In the genomic region with DNA sequence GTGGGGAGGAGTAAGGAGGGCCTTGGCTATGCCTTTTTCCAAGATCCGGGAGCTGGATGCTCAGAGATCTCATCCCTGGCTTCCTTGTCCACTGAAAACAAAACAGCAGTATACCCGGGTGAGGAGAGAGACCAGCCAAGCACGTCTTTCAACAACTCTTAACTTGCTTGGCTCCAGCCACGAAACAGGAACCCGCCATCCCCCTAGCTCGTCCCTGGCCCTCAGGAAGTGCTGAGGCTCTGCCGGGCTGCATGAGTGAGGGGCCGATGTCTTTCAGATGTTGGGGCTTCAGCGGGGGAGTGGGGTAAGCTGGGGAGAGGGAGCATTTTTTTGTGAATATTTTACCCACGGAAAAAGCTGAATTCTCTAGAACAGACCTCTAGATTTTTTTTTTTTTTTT, we compare ENCODE assay signal across 11 cellular contexts.
A peak's percentile ranks its signal among the peaks of the same experiment; 100 is the strongest.
DNase-seq lines count a peak whose midpoint lies in the region; TF ChIP-seq lines count a peak whose summit lies in the region.
"Had no signal": no experiment of that assay in that cellular context is flagged by ENCODE, and none has a peak within 500 bp of the region (broad histone marks: within the 10 kb centered on the region; RNA-seq: fewer than 3 reads in every experiment).

No MANE protein-coding gene starts in this region.

- no peaks in the 10 kb centered on the region for H3K4me1 Mint-ChIP-seq in T-helper 2 cell treated with Interferon-gamma antibody and Interleukin-4, amounts not matched to agents 5 μg/mL and 100 μg/mL, for 36 hours (ENCODE audit: low read depth)

- H3K36me3 Mint-ChIP-seq in T-helper 2 cell treated with Interferon-gamma antibody and Interleukin-4, amounts not matched to agents 5 μg/mL and 100 μg/mL, for 36 hours (ENCODE audit: low read depth) = no peaks in the 10 kb centered on the region
- H3K36me3 Mint-ChIP-seq: activated naive CD4-positive, alpha-beta T cell treated with anti-CD3 and anti-CD28 coated beads, Interleukin-2, amount 50 U/mL, for 72 hours had no signal

- TF ChIP-seq CTCF in fibroblast of mammary gland (conservative IDR thresholded peaks at IDR 0.05; ENCODE audit: control insufficient read depth, insufficient read depth, low read depth, low read length) (no peak), WERI-Rb-1 (IDR thresholded peaks at IDR 0.05; ENCODE audit: low read depth, low read length) (no peak)

- H3K4me3 Mint-ChIP-seq in T-helper 2 cell treated with Interferon-gamma antibody and Interleukin-4, amounts not matched to agents 5 μg/mL and 100 μg/mL, for 36 hours = no peak overlapping the region

- no peak overlapping the region for H3K27ac ChIP-seq in WERI-Rb-1

- no peaks in the 10 kb centered on the region for H3K36me3 ChIP-seq in WERI-Rb-1

- intact Hi-C loops in posterior vena cava (cut with DNase I) = loop anchor here in 1 of 2 donors (10.0 kb wide), 1 partner anchor 479 kb away; no protein-coding TSS in a partner anchor

- H3K9me3 ChIP-seq in WERI-Rb-1 (ENCODE audit: severe bottlenecking) = no peaks in the 10 kb centered on the region

- H3K27me3 Mint-ChIP-seq in T-helper 2 cell treated with Interferon-gamma antibody and Interleukin-4, amounts not matched to agents 5 μg/mL and 100 μg/mL, for 36 hours (ENCODE audit: low read depth) = peaks cover 12% of the 10 kb centered on the region

- H3K9me3 Mint-ChIP-seq in T-helper 2 cell treated with Interferon-gamma antibody and Interleukin-4, amounts not matched to agents 5 μg/mL and 100 μg/mL, for 36 hours = peaks cover 8% of the 10 kb centered on the region

- DNase-seq in AML-193 (lab: John Stamatoyannopoulos, UW) = peak; percentile 59 to 63
- DNase-seq in NOMO-1 treated with DMSO at 0.1 percent for 48 hours (lab: John Stamatoyannopoulos, UW; ENCODE audit: unreplicated experiment) = peak; percentile 61
- peak; percentile 72 for DNase-seq in fibroblast of mammary gland (ENCODE audit: low read depth)
- DNase-seq in posterior vena cava (ENCODE audit: low spot score) = peak; percentile 81
- no peak for DNase-seq in WERI-Rb-1
- no peak for DNase-seq in T-helper 2 cell treated with Interferon-gamma antibody and Interleukin-4, amounts not matched to agents 5 μg/mL and 100 μg/mL, for 36 hours (ENCODE audit: low spot score)
- no peak for DNase-seq in SW480 (ENCODE audit: low spot score)
- no peak for DNase-seq in stimulated activated CD4-positive, alpha-beta T cell treated with anti-CD3 and anti-CD28 coated beads, Interleukin-1b, Interleukin-23, amount 100 ng/mL, for 48 hours
- DNase-seq: COR-L47, NCI-H526 had no signal

- H3K27me3 ChIP-seq in WERI-Rb-1 (ENCODE audit: insufficient read depth, low read depth, severe bottlenecking) = no peaks in the 10 kb centered on the region

- H3K27ac Mint-ChIP-seq in T-helper 2 cell treated with Interferon-gamma antibody and Interleukin-4, amounts not matched to agents 5 μg/mL and 100 μg/mL, for 36 hours = no peak overlapping the region
- H3K27ac Mint-ChIP-seq: activated naive CD4-positive, alpha-beta T cell treated with anti-CD3 and anti-CD28 coated beads, Interleukin-2, amount 50 U/mL, for 72 hours had no signal

- no peak overlapping the region for H3K4me3 ChIP-seq in fibroblast of mammary gland (ENCODE audit: control insufficient read depth, low read depth, low read length)
- H3K4me3 ChIP-seq in WERI-Rb-1 (ENCODE audit: low read depth, low read length) = no peak overlapping the region

Comparison
In these comparisons a context has a peak if more than half of its experiments do, and no peak if none do; other contexts are left out.
1. DNase-seq: peak in AML-193 (2 of 2), NOMO-1 treated with DMSO at 0.1 percent for 48 hours (single experiment), fibroblast of mammary gland (single experiment) and posterior vena cava (single experiment); none in WERI-Rb-1 (single experiment), T-helper 2 cell treated with Interferon-gamma antibody and Interleukin-4, amounts not matched to agents 5 μg/mL and 100 μg/mL, for 36 hours (single experiment), SW480 (single experiment) and stimulated activated CD4-positive, alpha-beta T cell treated with anti-CD3 and anti-CD28 coated beads, Interleukin-1b, Interleukin-23, amount 100 ng/mL, for 48 hours (single experiment).